ENCODE assay signal across 14 cellular contexts in genomic region chr12:174596-174995, GRCh38. TPM values are rescaled to one million over a fixed set of nuclear protein-coding genes. Genes with fewer than 3 reads are reported as not detected.
"Had no signal": no experiment of that assay in that cellular context is flagged by ENCODE, and none has a peak within 500 bp of the region (broad histone marks: within the 10 kb centered on the region; RNA-seq: fewer than 3 reads in every experiment).

No MANE protein-coding gene starts in this region.

- DNase-seq: effector CD4-positive, alpha-beta T cell; endodermal cell; foreskin melanocyte; hippocampal formation; lower lobe of right lung; natural killer cell; right lobe of liver; stimulated activated CD4-positive, alpha-beta T cell treated with anti-CD3 and anti-CD28 coated beads, Interleukin-4, amount 100 ng/mL, for 1 hour; stimulated activated CD8-positive, alpha-beta memory T cell treated with anti-CD3 and anti-CD28 coated beads, Interleukin-4, amount 100 ng/mL, for 48 hours; stimulated activated naive B cell treated with anti-CD40 and anti-IgM and Interleukin-4, amounts not matched to agents 10 μg/mL and 1 μg/mL and 100 μg/mL, for 72 hours had no signal

- H3K27ac ChIP-seq: coronary artery, lower lobe of right lung, ovary, right lobe of liver had no signal

- H3K36me3 ChIP-seq: lower lobe of right lung, ovary, right lobe of liver, thyroid gland had no signal

- H3K9me3 ChIP-seq: lower lobe of right lung, ovary, right lobe of liver, thyroid gland had no signal

- ATAC-seq: lower lobe of right lung; natural killer cell; stimulated activated naive B cell treated with anti-CD40 and anti-IgM and Interleukin-4, amounts not matched to agents 10 μg/mL and 1 μg/mL and 100 μg/mL, for 72 hours had no signal

- H3K27me3 ChIP-seq: ovary, right lobe of liver, thyroid gland had no signal

- H3K4me3 ChIP-seq: coronary artery, lower lobe of right lung, ovary, right lobe of liver, thyroid gland had no signal

RNA-seq across cellular contexts. Expression of gene SLC6A12, which starts 39.4 kb away (rescaled TPM):
- total RNA-seq: kidney epithelial cell had no signal
